Comparison of ENCODE assay signal across 8 cellular contexts in genomic region chrX:119399772-119400101, GRCh38. TPM values are rescaled to one million over a fixed set of nuclear protein-coding genes. Genes with fewer than 3 reads are reported as not detected.
DNase-seq lines count a peak whose midpoint lies in the region; ATAC-seq, FAIRE-seq and TF ChIP-seq lines count a peak whose summit lies in the region.

No MANE protein-coding gene starts in this region.

- H3K4me3 ChIP-seq in GM12878 = peak overlapping the region; percentile 72
- H3K4me3 ChIP-seq in suprapubic skin = peak overlapping the region; percentile 68

- RAD21 ChIA-PET in GM12878 (lab: Charles Lee; ENCODE audit: unreplicated experiment) = no interaction called here

- H3K36me3 ChIP-seq in GM12878 (ENCODE audit: control insufficient read depth in 2 of 2, insufficient read depth in 2 of 2, low read length in 1 of 2) = no peaks in the 10 kb centered on the region
- no peaks in the 10 kb centered on the region for H3K36me3 ChIP-seq in suprapubic skin

- H3K9ac ChIP-seq in GM12878 (ENCODE audit: control insufficient read depth, insufficient read depth, low read length) = peak overlapping the region; percentile 68

- H2AFZ ChIP-seq in GM12878 (ENCODE audit: control insufficient read depth, low read depth, low read length) = peak overlapping the region; percentile 86; the same call in 1 of the 2 replicates

- H3K27me3 ChIP-seq in GM12878 (replicated peaks in 1 of 2; ENCODE audit: control insufficient read depth in 2 of 2, insufficient read depth in 2 of 2, low read length in 1 of 2) (no peaks in the 10 kb centered on the region; a peak in 1 of 4 replicates), suprapubic skin (no peaks in the 10 kb centered on the region)

- ATAC-seq in HG03378 (IDR thresholded peaks at IDR 0.05; ENCODE audit: unreplicated experiment) (peak; percentile 19), GM12878 (no peak)

- CTCF ChIA-PET in GM12878 (lab: Yijun Ruan, JAX) = interaction anchor here (1.0 kb wide), 1 partner anchor 68 kb away, joined by 3 read pairs; the partner anchor contains the start of gene SLC25A5

- SMC1A ChIA-PET in GM12878 (lab: Charles Lee; ENCODE audit: uncharacterized antibody, unreplicated experiment) = no interaction called here

- H3K79me2 ChIP-seq in GM12878 (ENCODE audit: control insufficient read depth, insufficient read depth, low read length) = peaks cover 4% of the 10 kb centered on the region

- DNase-seq in ELF-1 (ENCODE audit: low read depth, low spot score) (peak; percentile 55), GM12878 (ENCODE audit: low read depth, low spot score) (no peak), kidney tubule cell (ENCODE audit: low spot score) (peak; percentile 16), suprapubic skin (ENCODE audit: low spot score in 2 of 2) (no peak), SKM-1 treated with dmso at 0.1 percent for 144 hours (lab: John Stamatoyannopoulos, UW; ENCODE audit: unreplicated experiment) (no peak)
- no peak for DNase-seq in stimulated activated CD4-positive, alpha-beta T cell treated with anti-CD3 and anti-CD28 coated beads, Interleukin-12 subunit alpha, Interleukin-12 subunit beta, amount 100 ng/mL, for 4 hours
- no peak for DNase-seq in stimulated activated CD4-positive, alpha-beta T cell treated with anti-CD3 and anti-CD28 coated beads, Interleukin-4, amount 100 ng/mL, for 4 hours

- no peaks in the 10 kb centered on the region for H3K4me1 ChIP-seq in GM12878 (ENCODE audit: control insufficient read depth, insufficient read depth, low read length)
- H3K4me1 ChIP-seq in suprapubic skin = peaks cover 17% of the 10 kb centered on the region

- FAIRE-seq in GM12878 (lab: Jason Lieb, UNC) = no peak

- intact Hi-C loops in GM12878 (cut with micrococcal nuclease; ENCODE audit: unreplicated experiment) = loop anchor here (1.0 kb wide), 1 partner anchor 70 kb away; no protein-coding TSS in a partner anchor

- TF ChIP-seq EP300 in GM12878 (IDR thresholded peaks at IDR 0.05; ENCODE audit: borderline replicate concordance in 1 of 2, control insufficient read depth in 1 of 2, low read depth in 2 of 2, low read length in 2 of 2) (no peak), suprapubic skin (IDR thresholded peaks at IDR 0.05) (no peak)

- H3K4me2 ChIP-seq in GM12878 (ENCODE audit: control insufficient read depth, insufficient read depth) = peak overlapping the region; percentile 75; the same call in 1 of the 2 replicates

- TF ChIP-seq RAD21 in GM12878 (IDR thresholded peaks at IDR 0.05; ENCODE audit: insufficient read depth, low read depth, low read length) = no peak

- H4K20me1 ChIP-seq in GM12878 (ENCODE audit: control insufficient read depth, insufficient read depth) = no peaks in the 10 kb centered on the region

- POLR2A ChIA-PET in GM12878 (lab: Charles Lee) = interaction anchor here (0.5 to 1.7 kb wide), 4 partner anchors 9 to 349 kb away, joined by 3 to 6 read pairs (median 4); no protein-coding TSS in a partner anchor

- in situ Hi-C loops in GM12878 (cut with MboI) = no loop called here

- TF ChIP-seq POLR2A in GM12878 (IDR thresholded peaks at IDR 0.05; ENCODE audit: low read depth, low read length) (no peak), suprapubic skin (IDR thresholded peaks at IDR 0.05) (no peak)

- no peak for TF ChIP-seq CTCF in GM12878 (IDR thresholded peaks at IDR 0.05 in 2 of 3, conservative IDR thresholded peaks at IDR 0.05 in 1 of 3; ENCODE audit: control insufficient read depth in 2 of 3, extremely low read depth in 1 of 3, insufficient read depth in 1 of 3, low read depth in 3 of 3, low read length in 3 of 3)
- no peak for TF ChIP-seq CTCF in suprapubic skin (IDR thresholded peaks at IDR 0.05)

- BruUV-seq in GM12878 (replicated peaks; lab: Mats Ljungman, UMichigan) = no TSS peak

- WGBS in GM12878 (ENCODE audit: insufficient coverage, insufficient replicate concordance, low lambda C conversion rate, missing lambda C conversion rate) = 15% methylated on average over 10 of the region's 12 CpGs
- 16% methylated on average over 8 of the region's 12 CpGs for WGBS in suprapubic skin

- H3K9me3 ChIP-seq in GM12878 (replicated peaks; ENCODE audit: control insufficient read depth, insufficient read depth, low read length) = no peaks in the 10 kb centered on the region
- no peaks in the 10 kb centered on the region for H3K9me3 ChIP-seq in suprapubic skin

- peak overlapping the region; percentile 41 for H3K27ac ChIP-seq in GM12878 (ENCODE audit: control insufficient read depth, insufficient read depth)
- peak overlapping the region; percentile 91 for H3K27ac ChIP-seq in suprapubic skin

TF ChIP-seq in GM12878, 131 proteins besides CTCF, POLR2A, EP300 and RAD21 (continues in another document):
- TF ChIP-seq, protein P1, sequence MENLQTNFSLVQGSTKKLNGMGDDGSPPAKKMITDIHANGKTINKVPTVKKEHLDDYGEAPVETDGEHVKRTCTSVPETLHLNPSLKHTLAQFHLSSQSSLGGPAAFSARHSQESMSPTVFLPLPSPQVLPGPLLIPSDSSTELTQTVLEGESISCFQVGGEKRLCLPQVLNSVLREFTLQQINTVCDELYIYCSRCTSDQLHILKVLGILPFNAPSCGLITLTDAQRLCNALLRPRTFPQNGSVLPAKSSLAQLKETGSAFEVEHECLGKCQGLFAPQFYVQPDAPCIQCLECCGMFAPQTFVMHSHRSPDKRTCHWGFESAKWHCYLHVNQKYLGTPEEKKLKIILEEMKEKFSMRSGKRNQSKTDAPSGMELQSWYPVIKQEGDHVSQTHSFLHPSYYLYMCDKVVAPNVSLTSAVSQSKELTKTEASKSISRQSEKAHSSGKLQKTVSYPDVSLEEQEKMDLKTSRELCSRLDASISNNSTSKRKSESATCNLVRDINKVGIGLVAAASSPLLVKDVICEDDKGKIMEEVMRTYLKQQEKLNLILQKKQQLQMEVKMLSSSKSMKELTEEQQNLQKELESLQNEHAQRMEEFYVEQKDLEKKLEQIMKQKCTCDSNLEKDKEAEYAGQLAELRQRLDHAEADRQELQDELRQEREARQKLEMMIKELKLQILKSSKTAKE (IDR thresholded peaks at IDR 0.05; ENCODE audit: low read depth, poor library complexity, severe bottlenecking) = no peak
- TF ChIP-seq BHLHE40 (IDR thresholded peaks at IDR 0.05; ENCODE audit: borderline replicate concordance in 1 of 2, low read depth in 2 of 2, low read length in 1 of 2) (no peak), KAT2A (conservative IDR thresholded peaks at IDR 0.05; ENCODE audit: control insufficient read depth, low read depth, low read length) (no peak), NRF1 (conservative IDR thresholded peaks at IDR 0.05; ENCODE audit: low read depth, low read length) (no peak), NFXL1 (IDR thresholded peaks at IDR 0.05; ENCODE audit: borderline replicate concordance) (no peak), KDM1A (IDR thresholded peaks at IDR 0.05; ENCODE audit: borderline replicate concordance) (no peak), SIN3A (IDR thresholded peaks at IDR 0.05; ENCODE audit: low read depth, low read length) (no peak), IKZF2 (IDR thresholded peaks at IDR 0.05) (no peak), MTA2 (IDR thresholded peaks at IDR 0.05; ENCODE audit: low read depth) (no peak), CHD1 (IDR thresholded peaks at IDR 0.05; ENCODE audit: low read depth, low read length) (no peak), CBX3 (IDR thresholded peaks at IDR 0.05; ENCODE audit: borderline replicate concordance, low read depth) (no peak), SREBF1 (IDR thresholded peaks at IDR 0.05; ENCODE audit: low read length) (no peak), IRF4 (IDR thresholded peaks at IDR 0.05; ENCODE audit: low read depth, low read length) (no peak)
- TF ChIP-seq, protein P2, sequence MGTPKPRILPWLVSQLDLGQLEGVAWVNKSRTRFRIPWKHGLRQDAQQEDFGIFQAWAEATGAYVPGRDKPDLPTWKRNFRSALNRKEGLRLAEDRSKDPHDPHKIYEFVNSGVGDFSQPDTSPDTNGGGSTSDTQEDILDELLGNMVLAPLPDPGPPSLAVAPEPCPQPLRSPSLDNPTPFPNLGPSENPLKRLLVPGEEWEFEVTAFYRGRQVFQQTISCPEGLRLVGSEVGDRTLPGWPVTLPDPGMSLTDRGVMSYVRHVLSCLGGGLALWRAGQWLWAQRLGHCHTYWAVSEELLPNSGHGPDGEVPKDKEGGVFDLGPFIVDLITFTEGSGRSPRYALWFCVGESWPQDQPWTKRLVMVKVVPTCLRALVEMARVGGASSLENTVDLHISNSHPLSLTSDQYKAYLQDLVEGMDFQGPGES (IDR thresholded peaks at IDR 0.05) = no peak

RNA-seq across cellular contexts. Expression of gene SLC25A43, which starts 0.6 kb away (rescaled TPM):
- 10.9 and 11.2 TPM in 2 replicates for total RNA-seq in GM12878 (2013; cell fraction: nucleolus; rRNA removed)
- 9.1 and 11.4 TPM in 2 replicates for total RNA-seq in GM12878 (2014; rRNA removed)
- 7.8 and 8.7 TPM in 2 replicates for total RNA-seq in GM12878 (2014; rRNA removed; fragmentation: Illumina TruSeq; extraction: Trizol)
- 7.9 and 8.2 TPM in 2 replicates for total RNA-seq in GM12878 (2021)
- 4.5 TPM for polyA plus RNA-seq in GM12878 (2011; ENCODE audit: low read depth)
- 6.9 and 7.0 TPM in 2 replicates for polyA plus RNA-seq in GM12878 (2011; rRNA removed)
- 6.1 and 9.3 TPM in 2 replicates for polyA plus RNA-seq in GM12878 (2011; cell fraction: cytosol; rRNA removed)
- polyA plus RNA-seq in GM12878 (2011; cell fraction: nucleus; rRNA removed) = 4.4 and 4.5 TPM in 2 replicates
- 6.7 and 9.0 TPM in 2 replicates for polyA plus RNA-seq in GM12878 (2012)
- 13.5 and 16.6 TPM in 2 replicates for polyA plus RNA-seq in GM12878 (2014; fragmentation: Illumina TruSeq; extraction: Trizol)
- 1 to 10 TPM; 2.5 to 3.0 TPM for polyA plus RNA-seq in GM12878 (2014; fragmentation: Nextera tagmentation; extraction: Ambion mirVana)
- polyA plus RNA-seq in GM12878 (2014; rRNA removed) = 6.5 and 6.8 TPM in 2 replicates
- polyA plus RNA-seq in GM12878 (2016; fragmentation: Nextera tagmentation; extraction: Ambion mirVana) = 1 to 10 TPM; 6.3 to 6.7 TPM
- polyA minus RNA-seq in GM12878 (2011; rRNA and poly(A)+ RNA removed) = 4.1 and 4.2 TPM in 2 replicates
- polyA minus RNA-seq in GM12878 (2011; cell fraction: cytosol; rRNA and poly(A)+ RNA removed) = 1.7 and 2.0 TPM in 2 replicates
- 1.9 and 3.9 TPM in 2 replicates for polyA minus RNA-seq in GM12878 (2011; cell fraction: nucleus; rRNA and poly(A)+ RNA removed)
- total RNA-seq in suprapubic skin = 10 to 100 TPM; 17.9 to 33.0 (median 29.9) TPM

Comparison
In these comparisons a context has a peak if more than half of its experiments do, and no peak if none do; other contexts are left out.
1. DNase-seq: peak in ELF-1 (single experiment) and kidney tubule cell (single experiment); none in GM12878 (single experiment), suprapubic skin (0 of 2), stimulated activated CD4-positive, alpha-beta T cell treated with anti-CD3 and anti-CD28 coated beads, Interleukin-12 subunit alpha, Interleukin-12 subunit beta, amount 100 ng/mL, for 4 hours (single experiment), stimulated activated CD4-positive, alpha-beta T cell treated with anti-CD3 and anti-CD28 coated beads, Interleukin-4, amount 100 ng/mL, for 4 hours (0 of 2) and SKM-1 treated with dmso at 0.1 percent for 144 hours (single experiment).